1 cellular context compared by ENCODE assay signal in genomic region chr6:119348308-119349040, GRCh38.
TF ChIP-seq lines count a peak whose summit lies in the region.

No MANE protein-coding gene starts in this region.

TF ChIP-seq in HepG2, 621 proteins besides CTCF, POLR2A, EP300 and RAD21 (continued from another document and continues in another):
- no peak for TF ChIP-seq ZNF317 (CRISPR knock-in tag; IDR thresholded peaks at IDR 0.05)
- no peak; the same call in 1 of the 2 replicates for TF ChIP-seq TBP (CRISPR knock-in tag; IDR thresholded peaks at IDR 0.05)
- TF ChIP-seq TRAFD1 (CRISPR knock-in tag; IDR thresholded peaks at IDR 0.05; ENCODE audit: borderline replicate concordance) = no peak
- no peak for TF ChIP-seq ZNF775 (CRISPR knock-in tag; IDR thresholded peaks at IDR 0.05; ENCODE audit: borderline replicate concordance)
- TF ChIP-seq ZNF30 (CRISPR knock-in tag; IDR thresholded peaks at IDR 0.05) = no peak; the same call in 1 of the 2 replicates
- TF ChIP-seq ZNF75D (CRISPR knock-in tag; IDR thresholded peaks at IDR 0.05; ENCODE audit: borderline replicate concordance) = no peak
- TF ChIP-seq KAT2B (IDR thresholded peaks at IDR 0.05; ENCODE audit: borderline replicate concordance, low read depth, low read length) = no peak
- no peak for TF ChIP-seq ATF7-NPFF (CRISPR knock-in tag; IDR thresholded peaks at IDR 0.05; ENCODE audit: low read depth)
- no peak for TF ChIP-seq ZIK1 (CRISPR knock-in tag; IDR thresholded peaks at IDR 0.05; ENCODE audit: borderline replicate concordance, low read depth)
- 0 out of 2 replicates have a peak, but pooled peaks have one; percentile 64 for TF ChIP-seq ZBTB42 (CRISPR knock-in tag; IDR thresholded peaks at IDR 0.05)
- TF ChIP-seq ZSCAN31 (CRISPR knock-in tag; IDR thresholded peaks at IDR 0.05; ENCODE audit: low read depth) = peak; percentile 80; the same call in 1 of the 2 replicates
- no peak; the same call in 1 of the 2 replicates for TF ChIP-seq SOX5 (CRISPR knock-in tag; IDR thresholded peaks at IDR 0.05; ENCODE audit: borderline replicate concordance)
- TF ChIP-seq KLF9 (CRISPR knock-in tag; IDR thresholded peaks at IDR 0.05; ENCODE audit: low read depth) = no peak
- no peak; the same call in none of the 2 replicates for TF ChIP-seq ZNF501 (CRISPR knock-in tag; IDR thresholded peaks at IDR 0.05)
- peak; percentile 70; the same call in 1 of the 2 replicates for TF ChIP-seq ZFP41 (CRISPR knock-in tag; IDR thresholded peaks at IDR 0.05; ENCODE audit: borderline replicate concordance)
- peak; percentile 76 for TF ChIP-seq HOXA3 (CRISPR knock-in tag; IDR thresholded peaks at IDR 0.05)
- no peak for TF ChIP-seq ZBTB8A (CRISPR knock-in tag; IDR thresholded peaks at IDR 0.05; ENCODE audit: borderline replicate concordance, low read depth)
- TF ChIP-seq HMGXB4 (CRISPR knock-in tag; IDR thresholded peaks at IDR 0.05; ENCODE audit: borderline replicate concordance in 1 of 2, low read depth in 1 of 2) = peak; percentile 35 to 53; a peak in 1 of 4 replicates
- no peak for TF ChIP-seq XBP1 (CRISPR knock-in tag; IDR thresholded peaks at IDR 0.05)
- TF ChIP-seq BORCS8-MEF2B (CRISPR knock-in tag; IDR thresholded peaks at IDR 0.05) = peak; percentile 15; the same call in 1 of the 2 replicates
- no peak for TF ChIP-seq LCORL (IDR thresholded peaks at IDR 0.05)
- TF ChIP-seq LCORL (CRISPR knock-in tag; IDR thresholded peaks at IDR 0.05) = no peak
- no peak; the same call in 1 of the 2 replicates for TF ChIP-seq HHEX (CRISPR knock-in tag; IDR thresholded peaks at IDR 0.05)
- TF ChIP-seq MBNL3 (CRISPR knock-in tag; conservative IDR thresholded peaks at IDR 0.05) = no peak
- no peak for TF ChIP-seq PAF1 (CRISPR knock-in tag; IDR thresholded peaks at IDR 0.05)
- no peak for TF ChIP-seq ZNF383 (CRISPR knock-in tag; IDR thresholded peaks at IDR 0.05; ENCODE audit: borderline replicate concordance)
- TF ChIP-seq ZNF678 (CRISPR knock-in tag; IDR thresholded peaks at IDR 0.05) = no peak
- TF ChIP-seq ZNF770 (CRISPR knock-in tag; IDR thresholded peaks at IDR 0.05) = no peak
- no peak for TF ChIP-seq ZNF841 (CRISPR knock-in tag; IDR thresholded peaks at IDR 0.05; ENCODE audit: borderline replicate concordance)
- no peak; the same call in 1 of the 2 replicates for TF ChIP-seq GMEB1 (CRISPR knock-in tag; IDR thresholded peaks at IDR 0.05; ENCODE audit: borderline replicate concordance)
- peak; percentile 49; the same call in 1 of the 2 replicates for TF ChIP-seq NCOA2 (CRISPR knock-in tag; IDR thresholded peaks at IDR 0.05)
- no peak for TF ChIP-seq FOXJ3 (CRISPR knock-in tag; IDR thresholded peaks at IDR 0.05; ENCODE audit: borderline replicate concordance)
- no peak for TF ChIP-seq ZNF367 (CRISPR knock-in tag; IDR thresholded peaks at IDR 0.05; ENCODE audit: borderline replicate concordance)
- TF ChIP-seq GATAD1 (CRISPR knock-in tag; IDR thresholded peaks at IDR 0.05) = no peak
- no peak for TF ChIP-seq ZMAT5 (CRISPR knock-in tag; IDR thresholded peaks at IDR 0.05; ENCODE audit: borderline replicate concordance, low read depth)
- no peak for TF ChIP-seq MBD4 (IDR thresholded peaks at IDR 0.05; ENCODE audit: borderline replicate concordance, low read length)
- no peak for TF ChIP-seq MXD1 (CRISPR knock-in tag; IDR thresholded peaks at IDR 0.05)
- TF ChIP-seq KMT2A (CRISPR knock-in tag; IDR thresholded peaks at IDR 0.05) = peak; percentile 81; the same call in 1 of the 2 replicates
- no peak; the same call in 1 of the 2 replicates for TF ChIP-seq KAT7 (CRISPR knock-in tag; IDR thresholded peaks at IDR 0.05; ENCODE audit: borderline replicate concordance)
- TF ChIP-seq SRSF9 (IDR thresholded peaks at IDR 0.05; ENCODE audit: borderline replicate concordance, insufficient read depth, low read depth, low read length, poor library complexity, severe bottlenecking) = no peak
- 0 out of 2 replicates have a peak, but pooled peaks have one; percentile 22 for TF ChIP-seq SNAPC5 (CRISPR knock-in tag; IDR thresholded peaks at IDR 0.05; ENCODE audit: borderline replicate concordance)
- TF ChIP-seq NR0B2 (CRISPR knock-in tag; IDR thresholded peaks at IDR 0.05) = 0 out of 2 replicates have a peak, but pooled peaks have one; percentile 18
- no peak; the same call in 1 of the 2 replicates for TF ChIP-seq MXD4 (CRISPR knock-in tag; IDR thresholded peaks at IDR 0.05)
- 0 out of 2 replicates have a peak, but pooled peaks have one; percentile 44 for TF ChIP-seq PAX8 (CRISPR knock-in tag; IDR thresholded peaks at IDR 0.05; ENCODE audit: borderline replicate concordance)
- TF ChIP-seq ZFP36L2 (CRISPR knock-in tag; IDR thresholded peaks at IDR 0.05) = no peak
- no peak for TF ChIP-seq ATRX (CRISPR knock-in tag; IDR thresholded peaks at IDR 0.05; ENCODE audit: borderline replicate concordance)
- TF ChIP-seq AGO1 (IDR thresholded peaks at IDR 0.05; ENCODE audit: low read depth, low read length, poor library complexity, severe bottlenecking) = peak; percentile 32
- no peak for TF ChIP-seq ATF2 (CRISPR knock-in tag; IDR thresholded peaks at IDR 0.05)
- no peak for TF ChIP-seq TARDBP (CRISPR knock-in tag; IDR thresholded peaks at IDR 0.05)
- no peak for TF ChIP-seq IKZF1 (IDR thresholded peaks at IDR 0.05)
- peak; percentile 47; the same call in 1 of the 2 replicates for TF ChIP-seq ZMAT3 (CRISPR knock-in tag; conservative IDR thresholded peaks at IDR 0.05)
- no peak for TF ChIP-seq ZNF136 (CRISPR knock-in tag; IDR thresholded peaks at IDR 0.05; ENCODE audit: low read depth)
- TF ChIP-seq AHR (CRISPR knock-in tag; IDR thresholded peaks at IDR 0.05) = no peak
- no peak; the same call in 1 of the 2 replicates for TF ChIP-seq NFYB (CRISPR knock-in tag; IDR thresholded peaks at IDR 0.05)
- TF ChIP-seq TRIM24 (CRISPR knock-in tag; IDR thresholded peaks at IDR 0.05) = no peak
- no peak for TF ChIP-seq ZNF18 (CRISPR knock-in tag; IDR thresholded peaks at IDR 0.05; ENCODE audit: insufficient replicate concordance)
- TF ChIP-seq TEF (CRISPR knock-in tag; IDR thresholded peaks at IDR 0.05) = no peak
- TF ChIP-seq ZNF335 (CRISPR knock-in tag; IDR thresholded peaks at IDR 0.05) = no peak
- peak; percentile 17; the same call in 1 of the 2 replicates for TF ChIP-seq HOMEZ (CRISPR knock-in tag; IDR thresholded peaks at IDR 0.05; ENCODE audit: low read depth)
